1 cellular context compared by ENCODE assay signal in genomic region chr10:113820507-113820906, GRCh38.
TF ChIP-seq lines count a peak whose summit lies in the region.

No MANE protein-coding gene starts in this region.

TF ChIP-seq in GM12878, 131 proteins besides CTCF, POLR2A, EP300 and RAD21:
- TF ChIP-seq YBX1 (IDR thresholded peaks at IDR 0.05) (no peak), IRF3 (IDR thresholded peaks at IDR 0.05) (no peak), MEF2B (IDR thresholded peaks at IDR 0.05; ENCODE audit: partially characterized antibody, poor library complexity, severe bottlenecking) (no peak), TARDBP (IDR thresholded peaks at IDR 0.05; ENCODE audit: borderline replicate concordance) (no peak), CHD2 (IDR thresholded peaks at IDR 0.05; ENCODE audit: borderline replicate concordance, low read depth, low read length) (no peak), MXI1 (IDR thresholded peaks at IDR 0.05; ENCODE audit: low read depth, low read length) (no peak), WRNIP1 (IDR thresholded peaks at IDR 0.05; ENCODE audit: borderline replicate concordance, low read depth, low read length) (no peak), PML (IDR thresholded peaks at IDR 0.05; ENCODE audit: low read length) (no peak), SMAD5 (IDR thresholded peaks at IDR 0.05; ENCODE audit: low read depth) (no peak), SMAD1 (IDR thresholded peaks at IDR 0.05; ENCODE audit: low read depth, partially characterized antibody) (no peak), ZNF207 (IDR thresholded peaks at IDR 0.05; ENCODE audit: borderline replicate concordance) (no peak)
- TF ChIP-seq, protein P1, sequence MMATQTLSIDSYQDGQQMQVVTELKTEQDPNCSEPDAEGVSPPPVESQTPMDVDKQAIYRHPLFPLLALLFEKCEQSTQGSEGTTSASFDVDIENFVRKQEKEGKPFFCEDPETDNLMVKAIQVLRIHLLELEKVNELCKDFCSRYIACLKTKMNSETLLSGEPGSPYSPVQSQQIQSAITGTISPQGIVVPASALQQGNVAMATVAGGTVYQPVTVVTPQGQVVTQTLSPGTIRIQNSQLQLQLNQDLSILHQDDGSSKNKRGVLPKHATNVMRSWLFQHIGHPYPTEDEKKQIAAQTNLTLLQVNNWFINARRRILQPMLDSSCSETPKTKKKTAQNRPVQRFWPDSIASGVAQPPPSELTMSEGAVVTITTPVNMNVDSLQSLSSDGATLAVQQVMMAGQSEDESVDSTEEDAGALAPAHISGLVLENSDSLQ (IDR thresholded peaks at IDR 0.05): no peak
